In genomic region chr2:201642086-201642578, GRCh38 we compare ENCODE assay signal across 1 cellular context.
TF ChIP-seq lines count a peak whose summit lies in the region.

No MANE protein-coding gene starts in this region.

TF ChIP-seq in SK-N-SH treated with all-trans-retinoic acid at 6 μM for 48 hours, 23 proteins besides CTCF, POLR2A, EP300 and RAD21 (continued from another document):
- TF ChIP-seq TSHZ2 (CRISPR knock-in tag; IDR thresholded peaks at IDR 0.05) = no peak
- no peak for TF ChIP-seq ISL1 (CRISPR knock-in tag; IDR thresholded peaks at IDR 0.05)
- TF ChIP-seq, protein P1, sequence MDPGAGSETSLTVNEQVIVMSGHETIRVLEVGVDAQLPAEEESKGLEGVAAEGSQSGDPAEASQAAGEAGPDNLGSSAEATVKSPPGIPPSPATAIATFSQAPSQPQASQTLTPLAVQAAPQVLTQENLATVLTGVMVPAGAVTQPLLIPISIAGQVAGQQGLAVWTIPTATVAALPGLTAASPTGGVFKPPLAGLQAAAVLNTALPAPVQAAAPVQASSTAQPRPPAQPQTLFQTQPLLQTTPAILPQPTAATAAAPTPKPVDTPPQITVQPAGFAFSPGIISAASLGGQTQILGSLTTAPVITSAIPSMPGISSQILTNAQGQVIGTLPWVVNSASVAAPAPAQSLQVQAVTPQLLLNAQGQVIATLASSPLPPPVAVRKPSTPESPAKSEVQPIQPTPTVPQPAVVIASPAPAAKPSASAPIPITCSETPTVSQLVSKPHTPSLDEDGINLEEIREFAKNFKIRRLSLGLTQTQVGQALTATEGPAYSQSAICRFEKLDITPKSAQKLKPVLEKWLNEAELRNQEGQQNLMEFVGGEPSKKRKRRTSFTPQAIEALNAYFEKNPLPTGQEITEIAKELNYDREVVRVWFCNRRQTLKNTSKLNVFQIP (CRISPR knock-in tag; IDR thresholded peaks at IDR 0.05; ENCODE audit: borderline replicate concordance, low read depth) = no peak
- TF ChIP-seq, protein P2, sequence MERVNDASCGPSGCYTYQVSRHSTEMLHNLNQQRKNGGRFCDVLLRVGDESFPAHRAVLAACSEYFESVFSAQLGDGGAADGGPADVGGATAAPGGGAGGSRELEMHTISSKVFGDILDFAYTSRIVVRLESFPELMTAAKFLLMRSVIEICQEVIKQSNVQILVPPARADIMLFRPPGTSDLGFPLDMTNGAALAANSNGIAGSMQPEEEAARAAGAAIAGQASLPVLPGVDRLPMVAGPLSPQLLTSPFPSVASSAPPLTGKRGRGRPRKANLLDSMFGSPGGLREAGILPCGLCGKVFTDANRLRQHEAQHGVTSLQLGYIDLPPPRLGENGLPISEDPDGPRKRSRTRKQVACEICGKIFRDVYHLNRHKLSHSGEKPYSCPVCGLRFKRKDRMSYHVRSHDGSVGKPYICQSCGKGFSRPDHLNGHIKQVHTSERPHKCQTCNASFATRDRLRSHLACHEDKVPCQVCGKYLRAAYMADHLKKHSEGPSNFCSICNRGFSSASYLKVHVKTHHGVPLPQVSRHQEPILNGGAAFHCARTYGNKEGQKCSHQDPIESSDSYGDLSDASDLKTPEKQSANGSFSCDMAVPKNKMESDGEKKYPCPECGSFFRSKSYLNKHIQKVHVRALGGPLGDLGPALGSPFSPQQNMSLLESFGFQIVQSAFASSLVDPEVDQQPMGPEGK (CRISPR knock-in tag; IDR thresholded peaks at IDR 0.05; ENCODE audit: borderline replicate concordance) = no peak
- TF ChIP-seq SNAI2 (CRISPR knock-in tag; IDR thresholded peaks at IDR 0.05) = no peak
- TF ChIP-seq CREB5 (CRISPR knock-in tag; IDR thresholded peaks at IDR 0.05; ENCODE audit: low read depth) = no peak
